1 cellular context compared by ENCODE assay signal in the genomic region with DNA sequence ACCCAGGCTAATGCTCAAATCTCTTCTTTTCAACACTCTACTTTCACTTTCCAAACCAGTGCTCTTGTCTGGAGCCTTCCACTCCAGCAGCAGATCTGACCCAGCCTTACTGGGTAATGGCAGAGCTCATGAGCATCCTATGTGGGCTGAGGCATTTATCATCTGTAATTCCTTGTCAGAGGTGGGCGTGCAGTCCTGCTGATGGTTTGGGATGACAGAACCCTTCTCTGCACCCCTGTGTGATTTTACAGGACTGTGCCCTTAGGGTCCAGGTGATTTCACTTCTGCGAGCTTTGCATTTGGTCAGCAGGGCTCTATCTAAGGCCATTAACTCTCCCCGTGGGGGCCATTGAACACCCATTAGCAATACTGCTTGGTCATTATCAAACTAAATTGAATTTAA.
TF ChIP-seq lines count a peak whose summit lies in the region.

No MANE protein-coding gene starts in this region.

TF ChIP-seq in WTC11, 78 proteins besides CTCF, POLR2A, EP300 and RAD21 (continued from another document):
- TF ChIP-seq, protein P1, sequence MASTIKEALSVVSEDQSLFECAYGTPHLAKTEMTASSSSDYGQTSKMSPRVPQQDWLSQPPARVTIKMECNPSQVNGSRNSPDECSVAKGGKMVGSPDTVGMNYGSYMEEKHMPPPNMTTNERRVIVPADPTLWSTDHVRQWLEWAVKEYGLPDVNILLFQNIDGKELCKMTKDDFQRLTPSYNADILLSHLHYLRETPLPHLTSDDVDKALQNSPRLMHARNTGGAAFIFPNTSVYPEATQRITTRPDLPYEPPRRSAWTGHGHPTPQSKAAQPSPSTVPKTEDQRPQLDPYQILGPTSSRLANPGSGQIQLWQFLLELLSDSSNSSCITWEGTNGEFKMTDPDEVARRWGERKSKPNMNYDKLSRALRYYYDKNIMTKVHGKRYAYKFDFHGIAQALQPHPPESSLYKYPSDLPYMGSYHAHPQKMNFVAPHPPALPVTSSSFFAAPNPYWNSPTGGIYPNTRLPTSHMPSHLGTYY (CRISPR knock-in tag; IDR thresholded peaks at IDR 0.05): no peak
- TF ChIP-seq FOXK1 (CRISPR knock-in tag; IDR thresholded peaks at IDR 0.05): no peak
- TF ChIP-seq, protein P2, sequence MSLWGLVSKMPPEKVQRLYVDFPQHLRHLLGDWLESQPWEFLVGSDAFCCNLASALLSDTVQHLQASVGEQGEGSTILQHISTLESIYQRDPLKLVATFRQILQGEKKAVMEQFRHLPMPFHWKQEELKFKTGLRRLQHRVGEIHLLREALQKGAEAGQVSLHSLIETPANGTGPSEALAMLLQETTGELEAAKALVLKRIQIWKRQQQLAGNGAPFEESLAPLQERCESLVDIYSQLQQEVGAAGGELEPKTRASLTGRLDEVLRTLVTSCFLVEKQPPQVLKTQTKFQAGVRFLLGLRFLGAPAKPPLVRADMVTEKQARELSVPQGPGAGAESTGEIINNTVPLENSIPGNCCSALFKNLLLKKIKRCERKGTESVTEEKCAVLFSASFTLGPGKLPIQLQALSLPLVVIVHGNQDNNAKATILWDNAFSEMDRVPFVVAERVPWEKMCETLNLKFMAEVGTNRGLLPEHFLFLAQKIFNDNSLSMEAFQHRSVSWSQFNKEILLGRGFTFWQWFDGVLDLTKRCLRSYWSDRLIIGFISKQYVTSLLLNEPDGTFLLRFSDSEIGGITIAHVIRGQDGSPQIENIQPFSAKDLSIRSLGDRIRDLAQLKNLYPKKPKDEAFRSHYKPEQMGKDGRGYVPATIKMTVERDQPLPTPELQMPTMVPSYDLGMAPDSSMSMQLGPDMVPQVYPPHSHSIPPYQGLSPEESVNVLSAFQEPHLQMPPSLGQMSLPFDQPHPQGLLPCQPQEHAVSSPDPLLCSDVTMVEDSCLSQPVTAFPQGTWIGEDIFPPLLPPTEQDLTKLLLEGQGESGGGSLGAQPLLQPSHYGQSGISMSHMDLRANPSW (CRISPR knock-in tag; conservative IDR thresholded peaks at IDR 0.05; ENCODE audit: low read depth): no peak
- no peak for TF ChIP-seq JAZF1 (CRISPR knock-in tag; IDR thresholded peaks at IDR 0.05)
- no peak for TF ChIP-seq CBFB (CRISPR knock-in tag; IDR thresholded peaks at IDR 0.05; ENCODE audit: low read depth)
- TF ChIP-seq SOX15 (CRISPR knock-in tag; IDR thresholded peaks at IDR 0.05): no peak
- no peak for TF ChIP-seq MXD4 (CRISPR knock-in tag; IDR thresholded peaks at IDR 0.05; ENCODE audit: borderline replicate concordance)
- no peak for TF ChIP-seq NFE2L1 (CRISPR knock-in tag; IDR thresholded peaks at IDR 0.05)
- no peak for TF ChIP-seq NR2C2 (CRISPR knock-in tag; IDR thresholded peaks at IDR 0.05)
